8 cellular contexts compared by ENCODE assay signal in the genomic region with DNA sequence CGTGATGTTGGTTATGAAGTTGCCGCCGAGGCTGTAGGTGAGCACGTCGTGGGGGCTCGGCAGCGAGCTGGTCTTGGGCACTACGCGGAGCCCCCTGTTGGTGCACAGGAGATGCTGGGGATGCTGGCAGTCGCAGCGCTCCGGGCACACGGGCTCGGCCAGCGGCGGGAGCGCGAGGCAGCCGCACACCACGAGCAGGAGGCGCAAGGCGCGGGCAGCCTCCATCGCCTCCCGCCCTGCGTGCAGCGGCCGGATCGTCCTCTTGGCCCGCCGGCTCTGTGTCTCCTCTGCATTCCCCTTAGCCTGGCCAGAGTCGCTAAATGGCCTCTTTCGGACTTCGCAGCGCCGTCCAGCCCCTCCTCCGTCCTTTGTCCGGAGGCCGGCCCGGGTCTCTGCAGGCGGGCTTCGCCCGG. TPM values are rescaled to one million over a fixed set of nuclear protein-coding genes. Genes with fewer than 3 reads are reported as not detected.
A peak's percentile ranks its signal among the peaks of the same experiment; 100 is the strongest.
DNase-seq lines count a peak whose midpoint lies in the region; ATAC-seq and TF ChIP-seq lines count a peak whose summit lies in the region.

No MANE protein-coding gene starts in this region.

- ATAC-seq in CD4-positive, alpha-beta T cell (ENCODE audit: poor library complexity), result no peak
- peak; percentile 16 for ATAC-seq in gastroesophageal sphincter
- ATAC-seq in HG02938 (IDR thresholded peaks at IDR 0.05; ENCODE audit: unreplicated experiment), result no peak
- no peak for ATAC-seq in HG03520 (IDR thresholded peaks at IDR 0.05; ENCODE audit: unreplicated experiment)
- ATAC-seq in GM19467 (IDR thresholded peaks at IDR 0.05; ENCODE audit: unreplicated experiment), result no peak

- no peaks in the 10 kb centered on the region for H3K36me3 Mint-ChIP-seq in CD4-positive, alpha-beta T cell (ENCODE audit: low read depth)

- H3K4me1 ChIP-seq in gastroesophageal sphincter, result peaks cover 0 to 51% (median 27%) of the 10 kb centered on the region in 3 donors
- peaks cover 14% of the 10 kb centered on the region for H3K4me1 ChIP-seq in ovary (ENCODE audit: insufficient read depth)

- peaks cover 53% of the 10 kb centered on the region for H3K27me3 ChIP-seq in CD4-positive, alpha-beta T cell (ENCODE audit: control insufficient read depth, insufficient read depth, low read length)
- H3K27me3 ChIP-seq in gastroesophageal sphincter (peaks cover 57% of the 10 kb centered on the region), ovary (no peaks in the 10 kb centered on the region)

- no peak for TF ChIP-seq POLR2A in gastroesophageal sphincter (IDR thresholded peaks at IDR 0.05)
- no peak for TF ChIP-seq POLR2A in ovary (IDR thresholded peaks at IDR 0.05)

- H3K27ac Mint-ChIP-seq in CD4-positive, alpha-beta T cell, result no peak overlapping the region

- TF ChIP-seq CTCF in CD4-positive, alpha-beta T cell (IDR thresholded peaks at IDR 0.05), result no peak
- TF ChIP-seq CTCF in gastroesophageal sphincter (IDR thresholded peaks at IDR 0.05) (no peak), ovary (IDR thresholded peaks at IDR 0.05) (no peak)

- intact Hi-C loops in CD4-positive, alpha-beta T cell (cut with DNase I, micrococcal nuclease), result no loop called here
- intact Hi-C loops in ovary (cut with DNase I), result loop anchor here in 2 of 4 donors (10.0 kb wide), 1 partner anchor 147 kb away; no protein-coding TSS in a partner anchor

- H3K36me3 ChIP-seq in gastroesophageal sphincter, result no peaks in the 10 kb centered on the region
- H3K36me3 ChIP-seq in ovary, result no peaks in the 10 kb centered on the region

- H3K4me1 Mint-ChIP-seq in CD4-positive, alpha-beta T cell (ENCODE audit: low read depth), result peaks cover 9% of the 10 kb centered on the region

- TF ChIP-seq EP300 in gastroesophageal sphincter (IDR thresholded peaks at IDR 0.05) (no peak), ovary (IDR thresholded peaks at IDR 0.05) (no peak)

- peaks cover 72% of the 10 kb centered on the region for H3K27me3 Mint-ChIP-seq in CD4-positive, alpha-beta T cell

- H3K9me3 ChIP-seq in CD4-positive, alpha-beta T cell (ENCODE audit: control insufficient read depth, low read length), result no peaks in the 10 kb centered on the region
- no peaks in the 10 kb centered on the region for H3K9me3 ChIP-seq in gastroesophageal sphincter
- H3K9me3 ChIP-seq in ovary, result no peaks in the 10 kb centered on the region

- no peak overlapping the region for H3K27ac ChIP-seq in CD4-positive, alpha-beta T cell (ENCODE audit: low read depth, low read length)
- H3K27ac ChIP-seq in gastroesophageal sphincter (peak overlapping the region in 3 of 4 donors; percentile 70 to 72 (median 70)), ovary (peak overlapping the region in 1 of 2 donors; percentile 15)

- POLR2A ChIA-PET in CD4-positive, alpha-beta T cell (lab: Charles Lee), result interaction anchor here (0.6 kb wide), 1 partner anchor 384 kb away, joined by 3 read pairs; no protein-coding TSS in a partner anchor

- no peaks in the 10 kb centered on the region for H3K9me3 Mint-ChIP-seq in CD4-positive, alpha-beta T cell

- H3K4me3 Mint-ChIP-seq in CD4-positive, alpha-beta T cell, result peak overlapping the region; percentile 60

- WGBS in gastroesophageal sphincter (ENCODE audit: low coverage in 1 of 2), 2 donors, result no CpG with 5 or more reads among the region's 43 CpGs
- WGBS in ovary, 3 donors, result 0 to 1% (median 0%) methylated on average over 24 to 43 of the region's 43 CpGs

- H3K4me3 ChIP-seq in gastroesophageal sphincter (peak overlapping the region; percentile 26 to 58), ovary (peak overlapping the region; percentile 48)

- no peak for DNase-seq in CD4-positive, alpha-beta T cell
- DNase-seq in RPMI7951 (ENCODE audit: low read depth) (peak; percentile 46), ovary (peak in 1 of 5 donors; percentile 29)
- no peak for DNase-seq in stimulated activated CD4-positive, alpha-beta T cell treated with anti-CD3 and anti-CD28 coated beads, Interleukin-4, amount 100 ng/mL, for 4 hours

- CTCF ChIA-PET in CD4-positive, alpha-beta T cell (lab: Charles Lee), result no interaction called here

RNA-seq across cellular contexts. Expression of a gene that starts 0.3 kb away (rescaled TPM):
- not detected for total RNA-seq in CD4-positive, alpha-beta T cell
- 6.4 and 7.1 TPM in 2 replicates for total RNA-seq in RPMI7951 (2014; rRNA removed; shearing (Covaris generic))
- total RNA-seq in gastroesophageal sphincter (1 to 10 TPM; 1.6 to 6.6 (median 3.9) TPM), ovary (1 to 10 TPM; 1.4 to 6.9 (median 2.6) TPM)
- 1 to 10 TPM; 3.2 to 7.4 TPM for polyA plus RNA-seq in ovary
